In the genomic region with DNA sequence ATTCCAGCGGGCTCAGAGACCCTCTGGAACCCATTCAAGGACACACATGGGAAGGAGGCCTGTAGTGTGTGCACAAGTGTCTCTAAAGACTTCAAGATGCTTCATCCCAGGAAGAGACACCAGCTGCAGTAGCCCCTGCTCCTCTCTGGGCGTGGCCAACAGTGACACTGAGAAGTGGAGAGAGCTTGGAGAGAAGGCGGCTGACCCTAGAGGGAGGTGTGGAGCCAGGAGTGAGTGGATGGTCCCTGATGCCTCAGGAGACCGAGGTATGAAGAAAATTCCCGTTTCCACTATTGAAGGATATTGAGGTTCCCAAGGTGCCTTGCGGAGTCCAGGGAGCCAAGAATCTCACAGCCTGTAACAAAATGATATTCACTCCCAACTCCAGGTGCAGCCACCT, we compare ENCODE assay signal across 8 cellular contexts. TPM values are rescaled to one million over a fixed set of nuclear protein-coding genes. Genes with fewer than 3 reads are reported as not detected.
A peak's percentile ranks its signal among the peaks of the same experiment; 100 is the strongest.
DNase-seq lines count a peak whose midpoint lies in the region; TF ChIP-seq lines count a peak whose summit lies in the region.

No MANE protein-coding gene starts in this region.

- peak; percentile 20 for TF ChIP-seq CTCF in fibroblast of pulmonary artery (IDR thresholded peaks at IDR 0.05; ENCODE audit: low read length, missing control alignments)
- TF ChIP-seq CTCF in dorsolateral prefrontal cortex (IDR thresholded peaks at IDR 0.05 in 54 of 56, conservative IDR thresholded peaks at IDR 0.05 in 2 of 56; ENCODE audit: low read depth in 1 of 56, partially characterized antibody in 56 of 56): no peak

- in situ Hi-C loops in G401 (cut with HindIII; ENCODE audit: low sequenced_read_pairs): no loop called here

- H3K27me3 ChIP-seq in dorsolateral prefrontal cortex: no peaks in the 10 kb centered on the region

- intact Hi-C loops in dorsolateral prefrontal cortex (cut with DNase I): no loop called here

- no peak overlapping the region for H3K4me3 ChIP-seq in fibroblast of pulmonary artery (replicated peaks; ENCODE audit: low read depth, low read length)
- H3K4me3 ChIP-seq in dorsolateral prefrontal cortex: no peak overlapping the region

- DNase-seq in A172 (ENCODE audit: low spot score) (peak; percentile 46), G401 (ENCODE audit: low spot score) (peak; percentile 46), NCI-H82 (lab: John Stamatoyannopoulos, UW) (peak; percentile 88), fibroblast of pulmonary artery (ENCODE audit: low read depth) (peak; percentile 21), inferior parietal cortex (ENCODE audit: extremely low spot score) (no peak), dorsolateral prefrontal cortex (no peak), HUDEP-2 (lab: John Stamatoyannopoulos, UW; ENCODE audit: unreplicated experiment in 76 of 76) (no peak), activated gamma-delta T cell (lab: John Stamatoyannopoulos, UW) (no peak)

- H3K27ac ChIP-seq in dorsolateral prefrontal cortex: peak overlapping the region in 8 of 59 donors; percentile 6 to 52 (median 47)

RNA-seq across cellular contexts. Expression of a gene that starts 14.9 kb away (rescaled TPM):
- not detected in 2 replicates for total RNA-seq in A172 (2014; rRNA removed; shearing (Covaris generic))
- total RNA-seq in G401 (2014; rRNA removed; shearing (Covaris generic)): 57.1 and 57.8 TPM in 2 replicates
- total RNA-seq in dorsolateral prefrontal cortex: under 1 TPM in 3 of 120 experiments, not detected in 117; 0.32 to 0.99 (median 0.66) TPM

RNA-seq across cellular contexts. Expression of a gene that starts 32.5 kb away (rescaled TPM):
- 96.2 and 133 TPM in 2 replicates for total RNA-seq in A172 (2014; rRNA removed; shearing (Covaris generic))
- 400 and 462 TPM in 2 replicates for total RNA-seq in G401 (2014; rRNA removed; shearing (Covaris generic))
- total RNA-seq in dorsolateral prefrontal cortex: 100 to 1,000 TPM in 6 of 120 experiments, 10 to 100 TPM in 114; 34.3 to 144 (median 58.1) TPM

RNA-seq across cellular contexts. Expression of a gene that starts 37.3 kb away (rescaled TPM):
- 0.67 TPM in 1 of 2 replicates, not detected in the other for total RNA-seq in A172 (2014; rRNA removed; shearing (Covaris generic))
- total RNA-seq in G401 (2014; rRNA removed; shearing (Covaris generic)): 0.20 and 6.1 TPM in 2 replicates
- 1 to 10 TPM in 1 of 120 experiments, under 1 TPM in 1, not detected in 118; 0.32 to 1.0 TPM for total RNA-seq in dorsolateral prefrontal cortex

RNA-seq across cellular contexts. Expression of a gene that starts 59.0 kb away (rescaled TPM):
- 0.45 and 2.9 TPM in 2 replicates for total RNA-seq in A172 (2014; rRNA removed; shearing (Covaris generic))
- total RNA-seq in G401 (2014; rRNA removed; shearing (Covaris generic)): 18.3 and 22.2 TPM in 2 replicates
- total RNA-seq in dorsolateral prefrontal cortex: 10 to 100 TPM; 12.2 to 91.1 (median 35.5) TPM

Comparison
In these comparisons a context has a peak if more than half of its experiments do, and no peak if none do; other contexts are left out.
1. DNase-seq: peak in A172 (single experiment), G401 (single experiment), NCI-H82 (single experiment) and fibroblast of pulmonary artery (single experiment); none in inferior parietal cortex (single experiment), dorsolateral prefrontal cortex (0 of 10), HUDEP-2 (0 of 76) and activated gamma-delta T cell (single experiment).
2. RNA of a gene that starts 14.9 kb away (total RNA-seq): 57.1 to 57.8 TPM in G401; not detected in A172 and 0.32 to 0.99 TPM in dorsolateral prefrontal cortex; every median in the first group is over 10 times any median in the second.